In the genomic region with DNA sequence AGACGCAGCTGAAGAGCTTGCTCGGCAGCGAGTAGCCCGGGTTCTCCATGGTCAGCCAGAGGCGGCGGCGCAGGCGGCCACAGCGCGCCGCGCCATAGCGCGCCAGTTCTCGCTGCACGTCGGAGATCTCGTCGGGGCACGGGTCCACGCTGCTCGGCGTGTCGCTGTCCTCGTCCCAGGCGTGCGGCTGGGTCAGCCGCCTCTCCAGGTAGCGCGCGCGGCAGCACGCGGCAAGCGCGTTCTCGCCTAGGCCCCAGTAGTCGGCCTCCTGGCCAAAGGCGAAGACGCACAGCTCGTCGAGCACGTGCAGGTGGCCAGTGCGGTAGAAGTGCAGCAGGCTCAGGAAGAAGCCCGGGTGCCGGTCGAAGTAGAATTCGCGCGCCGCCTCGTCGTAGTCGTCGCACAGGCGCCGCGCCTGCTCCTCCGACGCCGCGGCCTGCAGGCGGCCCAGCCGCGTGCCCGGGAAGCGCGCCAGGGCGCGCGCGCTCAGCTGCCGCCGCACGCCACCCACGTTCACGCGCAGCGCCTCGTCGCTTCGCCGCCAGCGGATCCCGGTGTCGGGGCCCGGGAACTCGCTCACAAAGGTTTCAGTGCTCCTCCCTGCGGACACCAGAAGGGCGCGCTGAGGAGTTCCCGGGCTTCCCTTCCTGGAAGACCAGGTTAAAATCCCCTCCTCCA, we compare ENCODE assay signal across 9 cellular contexts. TPM values are rescaled to one million over a fixed set of nuclear protein-coding genes. Genes with fewer than 3 reads are reported as not detected.
DNase-seq lines count a peak whose midpoint lies in the region; ATAC-seq and TF ChIP-seq lines count a peak whose summit lies in the region.
"Had no signal": no experiment of that assay in that cellular context is flagged by ENCODE, and none has a peak within 500 bp of the region (broad histone marks: within the 10 kb centered on the region; RNA-seq: fewer than 3 reads in every experiment).

No MANE protein-coding gene starts in this region.

- intact Hi-C loops in mucosa of descending colon (cut with DNase I, micrococcal nuclease), result no loop called here

- peak overlapping the region; percentile 27 for H3K9ac ChIP-seq in NT2/D1 (ENCODE audit: insufficient read length, low read depth)

- no peak overlapping the region for H3K27ac ChIP-seq in effector memory CD4-positive, alpha-beta T cell (ENCODE audit: insufficient read depth, low read length, poor library complexity, severe bottlenecking)

- no peaks in the 10 kb centered on the region; the same call in 1 of the 2 replicates for H3K9me3 ChIP-seq in NT2/D1 (ENCODE audit: insufficient read depth, low read length)
- H3K9me3 ChIP-seq in effector memory CD4-positive, alpha-beta T cell (ENCODE audit: control insufficient read depth, low read length), result no peaks in the 10 kb centered on the region
- H3K9me3 ChIP-seq in mucosa of descending colon, result no peaks in the 10 kb centered on the region

- peak; percentile 35 for ATAC-seq in mucosa of descending colon
- ATAC-seq in HG02571 (IDR thresholded peaks at IDR 0.05; ENCODE audit: unreplicated experiment), result no peak

- peaks cover 8% of the 10 kb centered on the region for H3K27me3 Mint-ChIP-seq in HFFc6 (ENCODE audit: insufficient read depth)

- H3K27me3 ChIP-seq in BJ (ENCODE audit: control insufficient read depth, insufficient read depth, low read length) (peaks cover 2% of the 10 kb centered on the region; the same call in 1 of the 2 replicates), NT2/D1 (ENCODE audit: insufficient read depth, insufficient read length) (peaks cover 52% of the 10 kb centered on the region)
- H3K27me3 ChIP-seq in effector memory CD4-positive, alpha-beta T cell (replicated peaks; ENCODE audit: control insufficient read depth, insufficient read depth, low read length, poor library complexity, severe bottlenecking), result peaks cover 23% of the 10 kb centered on the region

- POLR2A ChIA-PET in BJ (lab: Charles Lee), result no interaction called here

- DNase-seq in BJ (ENCODE audit: low read depth), result no peak
- peak; percentile 58 for DNase-seq in NT2/D1 (ENCODE audit: low read depth, low spot score)
- no peak for DNase-seq in effector memory CD4-positive, alpha-beta T cell
- DNase-seq in mucosa of descending colon, result peak; percentile 25 to 56 (median 53)
- no peak for DNase-seq in DMS153 (lab: John Stamatoyannopoulos, UW)
- DNase-seq in HFFc6, result no peak
- no peak for DNase-seq in activated gamma-delta T cell (lab: John Stamatoyannopoulos, UW)

- CTCF ChIA-PET in BJ (lab: Yijun Ruan, JAX), result interaction anchor here (2.8 to 15.9 kb wide), 5 partner anchors 8 to 194 kb away, joined by 12 to 407 read pairs (median 46); no protein-coding TSS in a partner anchor

- no peak overlapping the region for H3K27ac Mint-ChIP-seq in HFFc6

- no peaks in the 10 kb centered on the region for H3K9me3 Mint-ChIP-seq in HFFc6
- H3K9me3 Mint-ChIP-seq: IgD-negative memory B cell had no signal

- H3K4me3 Mint-ChIP-seq in HFFc6, result no peak overlapping the region

- H3K36me3 ChIP-seq in BJ (ENCODE audit: control insufficient read depth, insufficient read depth, low read length), result no peaks in the 10 kb centered on the region
- H3K36me3 ChIP-seq in NT2/D1 (ENCODE audit: insufficient read depth, insufficient read length, low read length), result peaks cover 4% of the 10 kb centered on the region
- H3K36me3 ChIP-seq in effector memory CD4-positive, alpha-beta T cell (ENCODE audit: control insufficient read depth, insufficient read depth, low read length), result no peaks in the 10 kb centered on the region
- H3K36me3 ChIP-seq in mucosa of descending colon (ENCODE audit: low read depth), result no peaks in the 10 kb centered on the region

- TF ChIP-seq CTCF in BJ (IDR thresholded peaks at IDR 0.05; ENCODE audit: insufficient read depth, low read depth, low read length) (peak; percentile 30; the same call in 1 of the 2 replicates), mucosa of descending colon (IDR thresholded peaks at IDR 0.05) (no peak), HFFc6 (IDR thresholded peaks at IDR 0.05) (no peak)

- H3K4me1 ChIP-seq in NT2/D1 (ENCODE audit: insufficient read depth, insufficient read length) (no peaks in the 10 kb centered on the region), mucosa of descending colon (ENCODE audit: low read depth) (no peaks in the 10 kb centered on the region)
- H3K4me1 ChIP-seq in effector memory CD4-positive, alpha-beta T cell (ENCODE audit: control insufficient read depth, insufficient read depth, low read length, poor library complexity, severe bottlenecking), result peaks cover 11% of the 10 kb centered on the region

- H3K4me3 ChIP-seq in BJ (ENCODE audit: low read depth, low read length) (no peak overlapping the region), NT2/D1 (ENCODE audit: insufficient read length, low read depth) (no peak overlapping the region), mucosa of descending colon (no peak overlapping the region)
- H3K4me3 ChIP-seq in effector memory CD4-positive, alpha-beta T cell (ENCODE audit: insufficient read depth, low read depth, low read length, poor library complexity, severe bottlenecking), result peak overlapping the region; percentile 18

- H3K36me3 Mint-ChIP-seq in HFFc6 (ENCODE audit: low read depth), result no peaks in the 10 kb centered on the region; the same call in 1 of the 2 replicates
- H3K36me3 Mint-ChIP-seq: IgD-negative memory B cell had no signal

- peaks cover 33% of the 10 kb centered on the region for H3K4me1 Mint-ChIP-seq in HFFc6 (ENCODE audit: low read depth)

RNA-seq across cellular contexts. Expression of gene KCNS1, which starts 2.7 kb away (rescaled TPM):
- 0.64 and 0.74 TPM in 2 replicates for polyA plus RNA-seq in BJ (2011; rRNA removed)
- polyA minus RNA-seq in BJ (2011; rRNA and poly(A)+ RNA removed), result 0.51 and 0.71 TPM in 2 replicates
- under 1 TPM in 2 of 3 donors, not detected in 1; 0.09 to 0.17 TPM for total RNA-seq in mucosa of descending colon
- under 1 TPM; 0.46 to 0.95 (median 0.73) TPM for total RNA-seq in HFFc6 (2021; fragmentation: NEBNext Ultra II Directional; extraction: Animal tissue kit (Norgen Biotek cat#: 25700))
- polyA plus RNA-seq: IgD-negative memory B cell had no signal

RNA-seq across cellular contexts. Expression of gene WFDC5, which starts 16.7 kb away (rescaled TPM):
- polyA plus RNA-seq in BJ (2011; rRNA removed), result not detected in 2 replicates
- polyA minus RNA-seq in BJ (2011; rRNA and poly(A)+ RNA removed), result not detected in 2 replicates
- not detected for total RNA-seq in mucosa of descending colon
- not detected for total RNA-seq in HFFc6 (2021; fragmentation: NEBNext Ultra II Directional; extraction: Animal tissue kit (Norgen Biotek cat#: 25700))
- polyA plus RNA-seq: IgD-negative memory B cell had no signal

RNA-seq across cellular contexts. Expression of gene WFDC12, which starts 26.0 kb away (rescaled TPM):
- not detected in 2 replicates for polyA plus RNA-seq in BJ (2011; rRNA removed)
- polyA minus RNA-seq in BJ (2011; rRNA and poly(A)+ RNA removed), result not detected in 2 replicates
- not detected for total RNA-seq in mucosa of descending colon
- not detected for total RNA-seq in HFFc6 (2021; fragmentation: NEBNext Ultra II Directional; extraction: Animal tissue kit (Norgen Biotek cat#: 25700))
- polyA plus RNA-seq: IgD-negative memory B cell had no signal

Comparison
In these comparisons a context has a peak if more than half of its experiments do, and no peak if none do; other contexts are left out.
1. DNase-seq: peak in NT2/D1 (single experiment) and mucosa of descending colon (3 of 3); none in BJ (single experiment), effector memory CD4-positive, alpha-beta T cell (0 of 3), DMS153 (single experiment), HFFc6 (single experiment) and activated gamma-delta T cell (single experiment).